In the genomic region with DNA sequence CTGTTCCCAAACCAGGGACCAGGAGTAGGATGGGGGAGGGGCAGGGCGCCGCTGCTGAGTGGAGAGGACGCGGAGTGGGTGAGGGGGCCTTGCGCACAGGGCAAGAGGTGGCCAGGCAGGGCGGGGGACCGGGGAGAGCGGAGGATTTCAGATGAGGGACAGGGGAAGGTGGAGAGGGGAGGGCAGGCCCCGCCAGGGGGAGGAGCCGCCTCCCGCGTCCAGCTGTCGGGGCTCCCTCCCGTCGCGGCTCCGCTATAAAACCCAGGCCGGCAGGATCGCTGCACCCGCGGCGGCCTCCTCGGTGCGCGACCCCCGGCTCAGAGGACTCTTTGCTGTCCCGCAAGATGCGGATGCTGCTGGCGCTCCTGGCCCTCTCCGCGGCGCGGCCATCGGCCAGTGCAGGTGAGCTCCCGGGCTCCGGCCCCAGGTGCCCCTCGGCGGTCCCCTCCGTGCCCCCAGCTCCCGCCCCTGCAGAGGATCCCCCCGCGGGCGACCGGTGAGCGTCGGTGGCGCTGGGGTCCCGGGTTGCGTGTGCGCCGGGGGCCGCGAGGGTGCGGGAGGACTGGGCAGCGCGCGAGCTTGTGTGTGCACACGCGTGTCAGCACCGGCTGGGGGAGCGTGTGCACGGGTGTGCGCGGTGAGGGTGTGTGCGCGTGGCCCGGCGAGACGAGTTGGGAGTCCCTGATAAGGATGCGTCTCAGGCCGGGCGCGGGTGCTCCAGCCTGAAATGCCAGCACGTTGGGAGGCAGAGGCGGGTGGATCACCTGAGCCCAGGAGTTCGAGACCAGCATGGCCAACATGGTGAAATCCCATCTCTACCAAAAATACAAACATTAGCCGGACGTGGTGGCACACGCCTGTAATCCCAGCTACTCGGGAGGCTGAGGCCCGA, we compare ENCODE assay signal across 8 cellular contexts. TPM values are rescaled to one million over a fixed set of nuclear protein-coding genes. Genes with fewer than 3 reads are reported as not detected.
DNase-seq lines count a peak whose midpoint lies in the region; ATAC-seq lines count a peak whose summit lies in the region.

A gene (plus strand): TSS at position 283 of the 892 bp plus-strand sequence. CDS start 62 bp downstream, at position 345.

- no peaks in the 10 kb centered on the region for H3K9me3 Mint-ChIP-seq in activated CD8-positive, alpha-beta T cell treated with anti-CD3 and anti-CD28 coated beads, Interleukin-2, amount 10 ng/mL, durations not matched to agents 7 days and 5 days (ENCODE audit: insufficient read depth)
- H3K9me3 Mint-ChIP-seq in stimulated activated naive CD8-positive, alpha-beta T cell treated with anti-CD3 and anti-CD28 coated beads, Interleukin-15, amount 100 ng/mL, for 72 hours, result no peaks in the 10 kb centered on the region

- POLR2A ChIA-PET in activated CD8-positive, alpha-beta T cell treated with anti-CD3 and anti-CD28 coated beads, Interleukin-2, amount 10 ng/mL, durations not matched to agents 7 days and 5 days (lab: Charles Lee), result no interaction called here

- CTCF ChIA-PET in activated CD8-positive, alpha-beta T cell treated with anti-CD3 and anti-CD28 coated beads, Interleukin-2, amount 10 ng/mL, durations not matched to agents 7 days and 5 days (lab: Charles Lee), result interaction anchor here (1.5 to 6.1 kb wide), 3 partner anchors 8 to 82 kb away, joined by 3 to 39 read pairs (median 5); no protein-coding TSS in a partner anchor

- H3K27ac Mint-ChIP-seq in activated CD8-positive, alpha-beta T cell treated with anti-CD3 and anti-CD28 coated beads, Interleukin-2, amount 10 ng/mL, durations not matched to agents 7 days and 5 days, result no peak within 1 kb of the TSS
- no peak within 1 kb of the TSS for H3K27ac Mint-ChIP-seq in stimulated activated naive CD8-positive, alpha-beta T cell treated with anti-CD3 and anti-CD28 coated beads, Interleukin-15, amount 100 ng/mL, for 72 hours

- ATAC-seq in activated CD8-positive, alpha-beta T cell treated with anti-CD3 and anti-CD28 coated beads, Interleukin-2, amount 10 ng/mL, durations not matched to agents 7 days and 5 days, result peak; percentile 16
- ATAC-seq in stimulated activated naive CD8-positive, alpha-beta T cell treated with anti-CD3 and anti-CD28 coated beads, Interleukin-15, amount 100 ng/mL, for 72 hours, result peak; percentile 18
- no peak for ATAC-seq in activated CD4-positive, CD25-positive, alpha-beta regulatory T cell treated with anti-CD3 and anti-CD28 coated beads, Interleukin-2, amount 50 U/mL, for 24 hours

- peaks cover 61% of the 10 kb centered on the region for H3K27me3 Mint-ChIP-seq in activated CD8-positive, alpha-beta T cell treated with anti-CD3 and anti-CD28 coated beads, Interleukin-2, amount 10 ng/mL, durations not matched to agents 7 days and 5 days (ENCODE audit: low read depth)
- H3K27me3 Mint-ChIP-seq in stimulated activated naive CD8-positive, alpha-beta T cell treated with anti-CD3 and anti-CD28 coated beads, Interleukin-15, amount 100 ng/mL, for 72 hours, result peaks cover 87% of the 10 kb centered on the region

- peaks cover 16% of the 10 kb centered on the region for H3K4me1 Mint-ChIP-seq in activated CD8-positive, alpha-beta T cell treated with anti-CD3 and anti-CD28 coated beads, Interleukin-2, amount 10 ng/mL, durations not matched to agents 7 days and 5 days (ENCODE audit: low read depth)
- H3K4me1 Mint-ChIP-seq in stimulated activated naive CD8-positive, alpha-beta T cell treated with anti-CD3 and anti-CD28 coated beads, Interleukin-15, amount 100 ng/mL, for 72 hours, result peaks cover 26% of the 10 kb centered on the region

- H3K36me3 Mint-ChIP-seq in activated CD8-positive, alpha-beta T cell treated with anti-CD3 and anti-CD28 coated beads, Interleukin-2, amount 10 ng/mL, durations not matched to agents 7 days and 5 days (ENCODE audit: low read depth), result no peaks in the 10 kb centered on the region

- peak; percentile 29 for DNase-seq in NCI-H345 (lab: John Stamatoyannopoulos, UW)
- no peak for DNase-seq in NCI-H345 treated with DMSO at 0.1 percent for 48 hours (lab: John Stamatoyannopoulos, UW; ENCODE audit: unreplicated experiment)
- no peak for DNase-seq in activated CD8-positive, alpha-beta T cell treated with anti-CD3 and anti-CD28 coated beads, Interleukin-2, amount 10 ng/mL, durations not matched to agents 7 days and 5 days
- DNase-seq in iPS-NIHi11 (ENCODE audit: low spot score), result peak; percentile 82
- DNase-seq in stimulated activated naive CD8-positive, alpha-beta T cell treated with anti-CD3 and anti-CD28 coated beads, Interleukin-15, amount 100 ng/mL, for 72 hours, result no peak
- DNase-seq in HK-2 (ENCODE audit: unreplicated experiment), result no peak
- DNase-seq in NCI-H774 (lab: John Stamatoyannopoulos, UW), result no peak

- H3K4me3 Mint-ChIP-seq in activated CD8-positive, alpha-beta T cell treated with anti-CD3 and anti-CD28 coated beads, Interleukin-2, amount 10 ng/mL, durations not matched to agents 7 days and 5 days, result peak within 1 kb of the TSS; percentile 46
- H3K4me3 Mint-ChIP-seq in stimulated activated naive CD8-positive, alpha-beta T cell treated with anti-CD3 and anti-CD28 coated beads, Interleukin-15, amount 100 ng/mL, for 72 hours, result peak within 1 kb of the TSS; percentile 60

RNA-seq across cellular contexts. Expression of the gene that starts here (rescaled TPM):
- total RNA-seq in activated CD8-positive, alpha-beta T cell treated with anti-CD3 and anti-CD28 coated beads, Interleukin-2, amount 10 ng/mL, durations not matched to agents 7 days and 5 days, result not detected

Comparison
In these comparisons a context has a peak if more than half of its experiments do, and no peak if none do; other contexts are left out.
1. DNase-seq: peak in NCI-H345 (single experiment) and iPS-NIHi11 (single experiment); none in NCI-H345 treated with DMSO at 0.1 percent for 48 hours (single experiment), activated CD8-positive, alpha-beta T cell treated with anti-CD3 and anti-CD28 coated beads, Interleukin-2, amount 10 ng/mL, durations not matched to agents 7 days and 5 days (single experiment), stimulated activated naive CD8-positive, alpha-beta T cell treated with anti-CD3 and anti-CD28 coated beads, Interleukin-15, amount 100 ng/mL, for 72 hours (0 of 2), HK-2 (single experiment) and NCI-H774 (single experiment).
2. Peak in ATAC-seq in activated CD8-positive, alpha-beta T cell treated with anti-CD3 and anti-CD28 coated beads, Interleukin-2, amount 10 ng/mL, durations not matched to agents 7 days and 5 days; RNA of the gene not detected or under 1 TPM.